Comparison of ENCODE assay signal across 14 cellular contexts in genomic region chr7:17159500-17160037, GRCh38.
DNase-seq lines count a peak whose midpoint lies in the region; ATAC-seq and TF ChIP-seq lines count a peak whose summit lies in the region.
"Had no signal": no experiment of that assay in that cellular context is flagged by ENCODE, and none has a peak within 500 bp of the region (broad histone marks: within the 10 kb centered on the region; RNA-seq: fewer than 3 reads in every experiment).

No MANE protein-coding gene starts in this region.

- no peaks in the 10 kb centered on the region for H3K9me3 ChIP-seq in stomach
- H3K9me3 ChIP-seq: gastrocnemius medialis, right atrium auricular region had no signal

- H3K9me3 Mint-ChIP-seq in activated CD8-positive, alpha-beta T cell treated with anti-CD3 and anti-CD28 coated beads, Interleukin-2, amount 10 ng/mL, durations not matched to agents 7 days and 5 days (ENCODE audit: insufficient read depth): peaks cover 16% of the 10 kb centered on the region
- H3K9me3 Mint-ChIP-seq: central memory CD8-positive, alpha-beta T cell had no signal

- POLR2A ChIA-PET in activated CD8-positive, alpha-beta T cell treated with anti-CD3 and anti-CD28 coated beads, Interleukin-2, amount 10 ng/mL, durations not matched to agents 7 days and 5 days (lab: Charles Lee): interaction anchor here (0.8 to 0.9 kb wide), 2 partner anchors 139 to 158 kb away, joined by 3 read pairs; partner anchors contain the start of gene AHR

- WGBS in stomach, 5 donors: 73 to 78% (median 76%) methylated on average over 2 of the region's 2 CpGs

- no peak overlapping the region for H3K4me3 ChIP-seq in stomach
- H3K4me3 ChIP-seq in H7 (ENCODE audit: insufficient read depth, low read depth, low read length): no peak overlapping the region
- H3K4me3 ChIP-seq: gastrocnemius medialis, right atrium auricular region had no signal

- no peaks in the 10 kb centered on the region for H3K27me3 ChIP-seq in stomach
- no peaks in the 10 kb centered on the region for H3K27me3 ChIP-seq in H7 (ENCODE audit: control insufficient read depth, insufficient read depth, low read length)
- H3K27me3 ChIP-seq: gastrocnemius medialis, right atrium auricular region had no signal

- H3K27me3 Mint-ChIP-seq in activated CD8-positive, alpha-beta T cell treated with anti-CD3 and anti-CD28 coated beads, Interleukin-2, amount 10 ng/mL, durations not matched to agents 7 days and 5 days (ENCODE audit: low read depth): no peaks in the 10 kb centered on the region
- H3K27me3 Mint-ChIP-seq: central memory CD8-positive, alpha-beta T cell had no signal

- intact Hi-C loops in stomach (cut with DNase I; ENCODE audit: low total_unique reads): no loop called here

- H3K36me3 ChIP-seq in stomach (no peaks in the 10 kb centered on the region), H7 (replicated peaks; ENCODE audit: control insufficient read depth, insufficient read depth, low read length) (no peaks in the 10 kb centered on the region)
- H3K36me3 ChIP-seq: gastrocnemius medialis, right atrium auricular region had no signal

- peaks cover 34% of the 10 kb centered on the region for H3K36me3 Mint-ChIP-seq in activated CD8-positive, alpha-beta T cell treated with anti-CD3 and anti-CD28 coated beads, Interleukin-2, amount 10 ng/mL, durations not matched to agents 7 days and 5 days (ENCODE audit: low read depth)

- TF ChIP-seq CTCF in stomach (IDR thresholded peaks at IDR 0.05): no peak

- no peaks in the 10 kb centered on the region for H3K4me1 ChIP-seq in stomach
- H3K4me1 ChIP-seq: gastrocnemius medialis, right atrium auricular region had no signal

- TF ChIP-seq POLR2A in stomach (IDR thresholded peaks at IDR 0.05): no peak

- ATAC-seq in GM18517 (IDR thresholded peaks at IDR 0.05; ENCODE audit: unreplicated experiment): peak; percentile 92
- ATAC-seq in GM19463 (IDR thresholded peaks at IDR 0.05; ENCODE audit: unreplicated experiment): peak; percentile 80
- ATAC-seq in HG02973 (IDR thresholded peaks at IDR 0.05; ENCODE audit: unreplicated experiment): peak; percentile 81
- peak; percentile 68 for ATAC-seq in activated CD8-positive, alpha-beta T cell treated with anti-CD3 and anti-CD28 coated beads, Interleukin-2, amount 10 ng/mL, durations not matched to agents 7 days and 5 days
- ATAC-seq: gastrocnemius medialis had no signal

- no peak overlapping the region for H3K27ac ChIP-seq in stomach
- H3K27ac ChIP-seq: gastrocnemius medialis, right atrium auricular region had no signal

- H3K4me3 Mint-ChIP-seq in activated CD8-positive, alpha-beta T cell treated with anti-CD3 and anti-CD28 coated beads, Interleukin-2, amount 10 ng/mL, durations not matched to agents 7 days and 5 days: no peak overlapping the region
- H3K4me3 Mint-ChIP-seq: central memory CD8-positive, alpha-beta T cell had no signal

- no peak for TF ChIP-seq EP300 in stomach (IDR thresholded peaks at IDR 0.05)

- H3K4me1 Mint-ChIP-seq in activated CD8-positive, alpha-beta T cell treated with anti-CD3 and anti-CD28 coated beads, Interleukin-2, amount 10 ng/mL, durations not matched to agents 7 days and 5 days (ENCODE audit: low read depth): peaks cover 55% of the 10 kb centered on the region

- CTCF ChIA-PET in activated CD8-positive, alpha-beta T cell treated with anti-CD3 and anti-CD28 coated beads, Interleukin-2, amount 10 ng/mL, durations not matched to agents 7 days and 5 days (lab: Charles Lee): interaction anchor here (1.0 to 1.3 kb wide), 3 partner anchors 15 to 101 kb away, joined by 3 to 4 read pairs (median 3); no protein-coding TSS in a partner anchor

- DNase-seq in activated CD8-positive, alpha-beta T cell treated with anti-CD3 and anti-CD28 coated beads, Interleukin-2, amount 10 ng/mL, durations not matched to agents 7 days and 5 days: no peak
- DNase-seq in AG08396 (ENCODE audit: low spot score) (no peak), stomach (no peak), H7 (no peak), UCSD-AML1 (lab: John Stamatoyannopoulos, UW; ENCODE audit: unreplicated experiment) (no peak)
- DNase-seq: activated CD4-positive, alpha-beta T cell treated with anti-CD3 and anti-CD28 coated beads for 4 hours; DMS153; gastrocnemius medialis; NCI-H1436 had no signal

- H3K27ac Mint-ChIP-seq in activated CD8-positive, alpha-beta T cell treated with anti-CD3 and anti-CD28 coated beads, Interleukin-2, amount 10 ng/mL, durations not matched to agents 7 days and 5 days: peak overlapping the region; percentile 70
